Comparison of ENCODE assay signal across 15 cellular contexts in the genomic region with DNA sequence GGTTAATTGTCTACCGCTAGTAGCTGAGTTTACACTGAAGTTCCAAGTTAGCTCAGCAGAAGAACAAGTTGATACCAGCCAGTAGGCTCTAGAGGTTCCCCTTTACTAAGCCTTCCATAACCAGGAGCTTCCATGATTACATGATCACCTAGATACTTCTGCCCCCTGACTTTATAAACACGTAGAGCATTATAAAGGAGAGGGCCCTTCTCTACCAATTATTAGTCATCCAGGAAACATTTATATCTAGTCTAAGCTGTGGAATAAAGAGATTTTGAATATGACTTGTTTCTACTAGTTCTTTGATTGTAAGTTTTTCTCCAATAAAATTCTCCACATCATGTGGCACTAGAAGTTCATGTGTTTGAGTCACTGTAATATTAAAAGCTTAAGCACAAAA.
A peak's percentile ranks its signal among the peaks of the same experiment; 100 is the strongest.
DNase-seq lines count a peak whose midpoint lies in the region; ATAC-seq and TF ChIP-seq lines count a peak whose summit lies in the region.
"Had no signal": no experiment of that assay in that cellular context is flagged by ENCODE, and none has a peak within 500 bp of the region (broad histone marks: within the 10 kb centered on the region; RNA-seq: fewer than 3 reads in every experiment).

No MANE protein-coding gene starts in this region.

- no peaks in the 10 kb centered on the region for H3K9me2 ChIP-seq in OCI-LY1 (ENCODE audit: low read depth, low read length)

- no peaks in the 10 kb centered on the region for H4K20me1 ChIP-seq in OCI-LY1 (ENCODE audit: insufficient read depth, low read length)

- CTCF ChIA-PET in HEK293T (lab: Yijun Ruan, JAX), result no interaction called here

- no peak overlapping the region for H3K4me3 ChIP-seq in OCI-LY1 (ENCODE audit: low read depth, low read length, poor library complexity, severe bottlenecking)
- H3K4me3 ChIP-seq in choroid plexus epithelial cell (ENCODE audit: low read depth, low read length), result no peak overlapping the region
- H3K4me3 ChIP-seq: HAP-1 had no signal

- no peaks in the 10 kb centered on the region for H3K27me3 ChIP-seq in OCI-LY1 (ENCODE audit: insufficient read depth, low read length)

- H3K79me2 ChIP-seq in OCI-LY1 (ENCODE audit: insufficient read depth, low read length), result no peaks in the 10 kb centered on the region

- H2AFZ ChIP-seq in OCI-LY1 (ENCODE audit: low read length), result peak overlapping the region; percentile 57; the same call in 1 of the 2 replicates

- TF ChIP-seq CTCF in OCI-LY1 (IDR thresholded peaks at IDR 0.05; ENCODE audit: low read length) (no peak), choroid plexus epithelial cell (conservative IDR thresholded peaks at IDR 0.05; ENCODE audit: low read depth, low read length) (no peak)

- H3K9me3 ChIP-seq in OCI-LY1 (ENCODE audit: low read length), result peaks cover 5% of the 10 kb centered on the region; the same call in 1 of the 2 replicates
- H3K9me3 ChIP-seq: HAP-1 had no signal

- POLR2A ChIA-PET in HEK293T (lab: Yijun Ruan, JAX), result no interaction called here

- H3K27ac ChIP-seq in OCI-LY1 (ENCODE audit: low read depth, low read length, poor library complexity, severe bottlenecking), result no peak overlapping the region

- no peak for ATAC-seq in HG03354 (IDR thresholded peaks at IDR 0.05; ENCODE audit: poor library complexity, severe bottlenecking, unreplicated experiment)

- no peaks in the 10 kb centered on the region for H3K36me3 ChIP-seq in OCI-LY1 (ENCODE audit: insufficient read depth, low read length)
- H3K36me3 ChIP-seq: HAP-1 had no signal

- H3K4me2 ChIP-seq in OCI-LY1 (ENCODE audit: low read length), result no peak overlapping the region

- H3K4me1 ChIP-seq in OCI-LY1 (ENCODE audit: insufficient read depth, low read length, severe bottlenecking), result no peaks in the 10 kb centered on the region

- H3K9ac ChIP-seq in OCI-LY1 (ENCODE audit: low read length), result no peak overlapping the region

- no peaks in the 10 kb centered on the region for H3F3A ChIP-seq in OCI-LY1 (ENCODE audit: insufficient read depth, low read length)

- DNase-seq in choroid plexus epithelial cell (ENCODE audit: low read depth) (peak; percentile 6), iris pigment epithelial cell (ENCODE audit: low read depth) (peak; percentile 21), HEK293T (ENCODE audit: extremely low spot score) (no peak), cerebellar nuclear complex (lab: John Stamatoyannopoulos, UW) (no peak)
- DNase-seq: C1 segment of cervical spinal cord; Calu3; CD4-positive, alpha-beta memory T cell; COR-L47; DMS53; DMS79 treated with DMSO at 0.1 percent for 48 hours; GF-D8; GOT3 had no signal

TF ChIP-seq in HEK293T, 16 proteins besides CTCF, POLR2A, EP300 and RAD21:
- TF ChIP-seq HDGF (IDR thresholded peaks at IDR 0.05; ENCODE audit: borderline replicate concordance) (no peak), TARDBP (IDR thresholded peaks at IDR 0.05) (no peak), FOXM1 (IDR thresholded peaks at IDR 0.05; ENCODE audit: borderline replicate concordance) (no peak), LEF1 (IDR thresholded peaks at IDR 0.05; ENCODE audit: borderline replicate concordance) (no peak), ARNT (IDR thresholded peaks at IDR 0.05) (no peak), NFRKB (IDR thresholded peaks at IDR 0.05) (no peak), L3MBTL2 (conservative IDR thresholded peaks at IDR 0.05) (no peak), CTBP1 (IDR thresholded peaks at IDR 0.05; ENCODE audit: borderline replicate concordance) (no peak), SP1 (IDR thresholded peaks at IDR 0.05) (no peak), ZNF384 (IDR thresholded peaks at IDR 0.05) (no peak)
- TF ChIP-seq, protein P1, sequence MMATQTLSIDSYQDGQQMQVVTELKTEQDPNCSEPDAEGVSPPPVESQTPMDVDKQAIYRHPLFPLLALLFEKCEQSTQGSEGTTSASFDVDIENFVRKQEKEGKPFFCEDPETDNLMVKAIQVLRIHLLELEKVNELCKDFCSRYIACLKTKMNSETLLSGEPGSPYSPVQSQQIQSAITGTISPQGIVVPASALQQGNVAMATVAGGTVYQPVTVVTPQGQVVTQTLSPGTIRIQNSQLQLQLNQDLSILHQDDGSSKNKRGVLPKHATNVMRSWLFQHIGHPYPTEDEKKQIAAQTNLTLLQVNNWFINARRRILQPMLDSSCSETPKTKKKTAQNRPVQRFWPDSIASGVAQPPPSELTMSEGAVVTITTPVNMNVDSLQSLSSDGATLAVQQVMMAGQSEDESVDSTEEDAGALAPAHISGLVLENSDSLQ (IDR thresholded peaks at IDR 0.05), result no peak

Comparison
In these comparisons a context has a peak if more than half of its experiments do, and no peak if none do; other contexts are left out.
1. DNase-seq: peak in choroid plexus epithelial cell (single experiment) and iris pigment epithelial cell (single experiment); none in HEK293T (single experiment) and cerebellar nuclear complex (0 of 2).